In genomic region chr22:30810105-30810504, GRCh38 we compare ENCODE assay signal across 17 cellular contexts.
"Had no signal": no experiment of that assay in that cellular context is flagged by ENCODE, and none has a peak within 500 bp of the region (broad histone marks: within the 10 kb centered on the region; RNA-seq: fewer than 3 reads in every experiment).

No MANE protein-coding gene starts in this region.

- H3K4me1 Mint-ChIP-seq: mesothelial cell of epicardium had no signal

- H3K9me3 Mint-ChIP-seq: activated CD4-positive, alpha-beta T cell treated with anti-CD3 and anti-CD28 coated beads, Interleukin-2, amount 10 ng/mL, durations not matched to agents 24 days and 14 days; mesothelial cell of epicardium; natural killer cell treated with Interleukin-12 subunit alpha and Interleukin-12 subunit beta and Interleukin-15 and Interleukin-18, amount 100 ng/mL, for 72 hours; type B pancreatic cell had no signal

- H3K27me3 ChIP-seq: ascending aorta, testis had no signal

- H3K4me3 Mint-ChIP-seq: activated CD4-positive, alpha-beta T cell treated with anti-CD3 and anti-CD28 coated beads, Interleukin-2, amount 10 ng/mL, durations not matched to agents 24 days and 14 days; mesothelial cell of epicardium; natural killer cell treated with Interleukin-12 subunit alpha and Interleukin-12 subunit beta and Interleukin-15 and Interleukin-18, amount 100 ng/mL, for 72 hours; type B pancreatic cell had no signal

- H3K36me3 Mint-ChIP-seq: mesothelial cell of epicardium; natural killer cell treated with Interleukin-12 subunit alpha and Interleukin-12 subunit beta and Interleukin-15 and Interleukin-18, amount 100 ng/mL, for 72 hours; type B pancreatic cell had no signal

- H3K9me3 ChIP-seq: ascending aorta, testis had no signal

- H3K27ac ChIP-seq: ascending aorta, coronary artery, testis had no signal

- H3K27me3 Mint-ChIP-seq: activated CD4-positive, alpha-beta T cell treated with anti-CD3 and anti-CD28 coated beads, Interleukin-2, amount 10 ng/mL, durations not matched to agents 24 days and 14 days had no signal

- DNase-seq: activated CD4-positive, alpha-beta T cell treated with anti-CD3 and anti-CD28 coated beads, Interleukin-2, amount 10 ng/mL, durations not matched to agents 24 days and 14 days; activated naive CD4-positive, alpha-beta T cell treated with Interleukin-2 at 50 U/mL for 16 hours; erythroblast; foreskin melanocyte; glutamatergic neuron; hippocampal formation; nucleus accumbens; T-helper 9 cell; testis had no signal

- H3K4me1 ChIP-seq: ascending aorta, testis had no signal

- H3K4me3 ChIP-seq: ascending aorta, coronary artery, lung, smooth muscle cell, testis had no signal

- H3K36me3 ChIP-seq: ascending aorta had no signal

- ATAC-seq: sciatic nerve had no signal

- H3K27ac Mint-ChIP-seq: activated CD4-positive, alpha-beta T cell treated with anti-CD3 and anti-CD28 coated beads, Interleukin-2, amount 10 ng/mL, durations not matched to agents 24 days and 14 days; mesothelial cell of epicardium; natural killer cell treated with Interleukin-12 subunit alpha and Interleukin-12 subunit beta and Interleukin-15 and Interleukin-18, amount 100 ng/mL, for 72 hours; type B pancreatic cell had no signal
